In the genomic region with DNA sequence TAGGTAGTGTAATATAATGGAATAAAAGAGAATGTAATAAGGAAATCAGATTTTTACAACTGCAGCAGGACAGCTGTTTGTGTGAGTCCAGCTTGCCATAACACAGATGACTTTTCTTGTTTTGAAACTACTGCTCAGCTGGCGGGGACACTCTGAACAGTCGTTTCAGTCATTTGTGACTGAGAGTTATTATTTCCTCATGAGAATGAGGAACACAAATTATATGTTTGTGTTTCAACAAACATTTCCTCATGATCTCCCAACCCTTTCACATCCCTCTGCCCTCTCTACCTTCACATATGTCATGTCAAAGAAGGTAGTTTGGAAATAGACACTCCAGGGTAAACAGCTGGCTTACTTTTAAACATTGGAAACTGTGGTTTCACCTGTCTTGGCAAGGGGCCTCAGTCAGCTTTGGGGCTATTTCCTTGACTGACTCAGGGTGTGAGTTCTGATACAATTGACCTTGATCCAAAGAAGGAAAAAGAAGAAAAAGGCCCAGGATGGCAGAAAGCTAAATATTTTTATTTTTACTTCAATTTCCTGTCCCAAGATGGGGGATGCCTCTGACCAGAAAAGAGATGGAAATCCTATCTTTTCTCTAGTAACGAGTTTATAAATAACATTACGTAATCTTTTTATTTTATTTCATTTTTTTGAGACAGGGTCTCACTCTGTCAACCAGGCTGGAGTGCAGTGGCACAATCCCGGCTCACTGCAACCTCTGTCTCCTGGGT, we compare ENCODE assay signal across 1 cellular context.
TF ChIP-seq lines count a peak whose summit lies in the region.

No MANE protein-coding gene starts in this region.

TF ChIP-seq in HCT116, 20 proteins besides CTCF, POLR2A, EP300 and RAD21 (continued from another document):
- TF ChIP-seq, protein P1, sequence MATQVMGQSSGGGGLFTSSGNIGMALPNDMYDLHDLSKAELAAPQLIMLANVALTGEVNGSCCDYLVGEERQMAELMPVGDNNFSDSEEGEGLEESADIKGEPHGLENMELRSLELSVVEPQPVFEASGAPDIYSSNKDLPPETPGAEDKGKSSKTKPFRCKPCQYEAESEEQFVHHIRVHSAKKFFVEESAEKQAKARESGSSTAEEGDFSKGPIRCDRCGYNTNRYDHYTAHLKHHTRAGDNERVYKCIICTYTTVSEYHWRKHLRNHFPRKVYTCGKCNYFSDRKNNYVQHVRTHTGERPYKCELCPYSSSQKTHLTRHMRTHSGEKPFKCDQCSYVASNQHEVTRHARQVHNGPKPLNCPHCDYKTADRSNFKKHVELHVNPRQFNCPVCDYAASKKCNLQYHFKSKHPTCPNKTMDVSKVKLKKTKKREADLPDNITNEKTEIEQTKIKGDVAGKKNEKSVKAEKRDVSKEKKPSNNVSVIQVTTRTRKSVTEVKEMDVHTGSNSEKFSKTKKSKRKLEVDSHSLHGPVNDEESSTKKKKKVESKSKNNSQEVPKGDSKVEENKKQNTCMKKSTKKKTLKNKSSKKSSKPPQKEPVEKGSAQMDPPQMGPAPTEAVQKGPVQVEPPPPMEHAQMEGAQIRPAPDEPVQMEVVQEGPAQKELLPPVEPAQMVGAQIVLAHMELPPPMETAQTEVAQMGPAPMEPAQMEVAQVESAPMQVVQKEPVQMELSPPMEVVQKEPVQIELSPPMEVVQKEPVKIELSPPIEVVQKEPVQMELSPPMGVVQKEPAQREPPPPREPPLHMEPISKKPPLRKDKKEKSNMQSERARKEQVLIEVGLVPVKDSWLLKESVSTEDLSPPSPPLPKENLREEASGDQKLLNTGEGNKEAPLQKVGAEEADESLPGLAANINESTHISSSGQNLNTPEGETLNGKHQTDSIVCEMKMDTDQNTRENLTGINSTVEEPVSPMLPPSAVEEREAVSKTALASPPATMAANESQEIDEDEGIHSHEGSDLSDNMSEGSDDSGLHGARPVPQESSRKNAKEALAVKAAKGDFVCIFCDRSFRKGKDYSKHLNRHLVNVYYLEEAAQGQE (IDR thresholded peaks at IDR 0.05; ENCODE audit: low read depth): no peak
- TF ChIP-seq, protein P2, sequence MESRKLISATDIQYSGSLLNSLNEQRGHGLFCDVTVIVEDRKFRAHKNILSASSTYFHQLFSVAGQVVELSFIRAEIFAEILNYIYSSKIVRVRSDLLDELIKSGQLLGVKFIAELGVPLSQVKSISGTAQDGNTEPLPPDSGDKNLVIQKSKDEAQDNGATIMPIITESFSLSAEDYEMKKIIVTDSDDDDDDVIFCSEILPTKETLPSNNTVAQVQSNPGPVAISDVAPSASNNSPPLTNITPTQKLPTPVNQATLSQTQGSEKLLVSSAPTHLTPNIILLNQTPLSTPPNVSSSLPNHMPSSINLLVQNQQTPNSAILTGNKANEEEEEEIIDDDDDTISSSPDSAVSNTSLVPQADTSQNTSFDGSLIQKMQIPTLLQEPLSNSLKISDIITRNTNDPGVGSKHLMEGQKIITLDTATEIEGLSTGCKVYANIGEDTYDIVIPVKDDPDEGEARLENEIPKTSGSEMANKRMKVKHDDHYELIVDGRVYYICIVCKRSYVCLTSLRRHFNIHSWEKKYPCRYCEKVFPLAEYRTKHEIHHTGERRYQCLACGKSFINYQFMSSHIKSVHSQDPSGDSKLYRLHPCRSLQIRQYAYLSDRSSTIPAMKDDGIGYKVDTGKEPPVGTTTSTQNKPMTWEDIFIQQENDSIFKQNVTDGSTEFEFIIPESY (IDR thresholded peaks at IDR 0.05; ENCODE audit: extremely low read depth, insufficient replicate concordance, low read length): no peak
